Comparison of ENCODE assay signal across 15 cellular contexts in the genomic region with DNA sequence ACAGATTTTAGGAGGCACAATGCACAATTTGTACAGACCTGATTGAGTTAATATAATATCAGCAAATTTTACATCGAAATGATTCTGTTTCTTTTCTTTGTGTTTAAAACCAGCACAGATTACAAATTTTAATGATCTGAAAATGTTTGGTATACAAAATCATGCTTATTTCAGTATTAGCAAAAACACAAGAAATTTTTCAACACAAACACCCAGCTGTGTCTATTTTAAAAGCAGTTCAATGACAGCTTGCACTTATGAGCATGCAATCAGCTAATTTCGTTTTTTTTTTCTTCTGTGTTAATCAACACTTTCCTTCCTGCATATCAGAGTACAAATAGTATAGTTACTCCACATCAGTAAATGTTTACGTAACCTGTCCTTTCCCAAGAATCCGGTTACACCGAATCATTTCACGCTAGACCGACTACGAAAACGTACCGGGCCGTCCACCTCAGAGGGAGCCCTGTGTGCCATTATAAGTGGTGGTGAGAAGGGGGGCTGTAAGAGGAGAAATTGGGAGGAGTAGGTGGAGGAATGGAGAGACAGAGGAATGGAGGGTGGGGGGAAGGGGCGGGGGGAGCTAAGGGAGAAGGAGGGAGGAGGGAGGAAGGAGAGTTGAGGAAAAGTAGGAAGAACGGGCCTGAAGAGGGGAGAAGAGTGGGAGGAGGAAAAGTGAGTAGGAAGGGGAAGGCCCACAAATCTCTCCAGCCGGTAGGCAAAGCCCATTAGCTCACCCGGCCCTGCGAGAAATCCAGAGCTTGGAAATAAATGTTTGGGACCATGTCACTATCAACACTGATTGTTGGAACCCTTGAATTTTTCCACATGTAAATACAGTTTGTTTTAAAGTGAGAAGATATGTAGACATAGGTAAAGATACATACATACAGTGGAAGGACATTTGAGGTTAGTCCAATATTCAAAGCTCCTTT. TPM values are rescaled to one million over a fixed set of nuclear protein-coding genes. Genes with fewer than 3 reads are reported as not detected.
DNase-seq lines count a peak whose midpoint lies in the region; ATAC-seq and TF ChIP-seq lines count a peak whose summit lies in the region.
"Had no signal": no experiment of that assay in that cellular context is flagged by ENCODE, and none has a peak within 500 bp of the region (broad histone marks: within the 10 kb centered on the region; RNA-seq: fewer than 3 reads in every experiment).

No MANE protein-coding gene starts in this region.

- H3K9me3 Mint-ChIP-seq in WTC11: no peaks in the 10 kb centered on the region

- peaks cover 97% of the 10 kb centered on the region for H3K27me3 Mint-ChIP-seq in WTC11 (ENCODE audit: low read depth)

- POLR2A ChIA-PET in WTC11 (lab: Charles Lee): interaction anchor here (2.7 kb wide), 1 partner anchor 10 kb away, joined by 9 read pairs; no protein-coding TSS in a partner anchor

- intact Hi-C loops in mucosa of descending colon (cut with DNase I, micrococcal nuclease): no loop called here

- no peak overlapping the region for H3K27ac Mint-ChIP-seq in WTC11
- H3K27ac Mint-ChIP-seq: activated CD4-positive, alpha-beta memory T cell treated with anti-CD3 and anti-CD28 coated beads, Interleukin-2, amount 10 ng/mL, durations not matched to agents 7 days and 5 days had no signal

- H3K36me3 ChIP-seq in mucosa of descending colon (ENCODE audit: low read depth): no peaks in the 10 kb centered on the region
- H3K36me3 ChIP-seq: right atrium auricular region had no signal

- DNase-seq in NCI-H1092 (lab: John Stamatoyannopoulos, UW): peak; percentile 75
- DNase-seq in NCI-H1092 treated with DMSO at 0.1 percent for 48 hours (lab: John Stamatoyannopoulos, UW): no peak
- DNase-seq in NCI-H2107 (lab: John Stamatoyannopoulos, UW): peak; percentile 94
- DNase-seq in WTC11 (ENCODE audit: low spot score): no peak
- DNase-seq in skeletal muscle cell (ENCODE audit: low read depth): no peak
- DNase-seq in mucosa of descending colon: no peak
- DNase-seq in SIG-M5 treated with dmso at 0.1 percent for 504 hours (lab: John Stamatoyannopoulos, UW; ENCODE audit: unreplicated experiment): no peak
- DNase-seq: activated CD4-positive, alpha-beta memory T cell treated with anti-CD3 and anti-CD28 coated beads, Interleukin-2, amount 10 ng/mL, durations not matched to agents 7 days and 5 days; activated naive CD4-positive, alpha-beta T cell; T-helper 1 cell; testis had no signal

- peak overlapping the region; percentile 44 for H3K4me3 Mint-ChIP-seq in WTC11
- H3K4me3 Mint-ChIP-seq: activated CD4-positive, alpha-beta memory T cell treated with anti-CD3 and anti-CD28 coated beads, Interleukin-2, amount 10 ng/mL, durations not matched to agents 7 days and 5 days had no signal

- H3K4me3 ChIP-seq in skeletal muscle cell (ENCODE audit: low read depth, low read length): peak overlapping the region; percentile 51
- no peak overlapping the region for H3K4me3 ChIP-seq in mucosa of descending colon
- H3K4me3 ChIP-seq: right atrium auricular region had no signal

- CTCF ChIA-PET in WTC11 (lab: Charles Lee): interaction anchor here (0.6 to 6.2 kb wide), 7 partner anchors 8 to 1611 kb away, joined by 3 to 60 read pairs (median 5); no protein-coding TSS in a partner anchor

- no peak for TF ChIP-seq CTCF in WTC11 (IDR thresholded peaks at IDR 0.05)
- TF ChIP-seq CTCF in mucosa of descending colon (IDR thresholded peaks at IDR 0.05): no peak

- H3K4me1 Mint-ChIP-seq in WTC11: peaks cover 55% of the 10 kb centered on the region

- no peaks in the 10 kb centered on the region for H3K36me3 Mint-ChIP-seq in WTC11

- H3K4me1 ChIP-seq in mucosa of descending colon (ENCODE audit: low read depth): peaks cover 10% of the 10 kb centered on the region
- H3K4me1 ChIP-seq: testis had no signal

- ATAC-seq in WTC11: peak; percentile 4
- no peak for ATAC-seq in mucosa of descending colon
- no peak for ATAC-seq in GM19328 (IDR thresholded peaks at IDR 0.05; ENCODE audit: unreplicated experiment)

- no peaks in the 10 kb centered on the region for H3K9me3 ChIP-seq in mucosa of descending colon
- H3K9me3 ChIP-seq: testis had no signal

TF ChIP-seq in WTC11, 78 proteins besides CTCF, POLR2A, EP300 and RAD21:
- TF ChIP-seq, protein P1, sequence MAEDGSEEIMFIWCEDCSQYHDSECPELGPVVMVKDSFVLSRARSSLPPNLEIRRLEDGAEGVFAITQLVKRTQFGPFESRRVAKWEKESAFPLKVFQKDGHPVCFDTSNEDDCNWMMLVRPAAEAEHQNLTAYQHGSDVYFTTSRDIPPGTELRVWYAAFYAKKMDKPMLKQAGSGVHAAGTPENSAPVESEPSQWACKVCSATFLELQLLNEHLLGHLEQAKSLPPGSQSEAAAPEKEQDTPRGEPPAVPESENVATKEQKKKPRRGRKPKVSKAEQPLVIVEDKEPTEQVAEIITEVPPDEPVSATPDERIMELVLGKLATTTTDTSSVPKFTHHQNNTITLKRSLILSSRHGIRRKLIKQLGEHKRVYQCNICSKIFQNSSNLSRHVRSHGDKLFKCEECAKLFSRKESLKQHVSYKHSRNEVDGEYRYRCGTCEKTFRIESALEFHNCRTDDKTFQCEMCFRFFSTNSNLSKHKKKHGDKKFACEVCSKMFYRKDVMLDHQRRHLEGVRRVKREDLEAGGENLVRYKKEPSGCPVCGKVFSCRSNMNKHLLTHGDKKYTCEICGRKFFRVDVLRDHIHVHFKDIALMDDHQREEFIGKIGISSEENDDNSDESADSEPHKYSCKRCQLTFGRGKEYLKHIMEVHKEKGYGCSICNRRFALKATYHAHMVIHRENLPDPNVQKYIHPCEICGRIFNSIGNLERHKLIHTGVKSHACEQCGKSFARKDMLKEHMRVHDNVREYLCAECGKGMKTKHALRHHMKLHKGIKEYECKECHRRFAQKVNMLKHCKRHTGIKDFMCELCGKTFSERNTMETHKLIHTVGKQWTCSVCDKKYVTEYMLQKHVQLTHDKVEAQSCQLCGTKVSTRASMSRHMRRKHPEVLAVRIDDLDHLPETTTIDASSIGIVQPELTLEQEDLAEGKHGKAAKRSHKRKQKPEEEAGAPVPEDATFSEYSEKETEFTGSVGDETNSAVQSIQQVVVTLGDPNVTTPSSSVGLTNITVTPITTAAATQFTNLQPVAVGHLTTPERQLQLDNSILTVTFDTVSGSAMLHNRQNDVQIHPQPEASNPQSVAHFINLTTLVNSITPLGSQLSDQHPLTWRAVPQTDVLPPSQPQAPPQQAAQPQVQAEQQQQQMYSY (CRISPR knock-in tag; IDR thresholded peaks at IDR 0.05): no peak
- TF ChIP-seq ZNF263 (CRISPR knock-in tag; IDR thresholded peaks at IDR 0.05; ENCODE audit: low read depth) (peak; percentile 32; the same call in 1 of the 2 replicates), ZNF396 (CRISPR knock-in tag; IDR thresholded peaks at IDR 0.05; ENCODE audit: borderline replicate concordance) (no peak)

RNA-seq across cellular contexts. Expression of gene FOXG1, which starts 2.4 kb away (rescaled TPM):
- 0.09 to 0.18 TPM (median 0.16 TPM) in 3 replicates for total RNA-seq in WTC11 (2021)
- not detected for total RNA-seq in mucosa of descending colon
- total RNA-seq: activated CD4-positive, alpha-beta memory T cell treated with anti-CD3 and anti-CD28 coated beads, Interleukin-2, amount 10 ng/mL, durations not matched to agents 7 days and 5 days; chondrocyte; LHCN-M2; right atrium auricular region had no signal

Comparison
In these comparisons a context has a peak if more than half of its experiments do, and no peak if none do; other contexts are left out.
1. DNase-seq: peak in NCI-H1092 (single experiment) and NCI-H2107 (single experiment); none in NCI-H1092 treated with DMSO at 0.1 percent for 48 hours (single experiment), WTC11 (single experiment), skeletal muscle cell (single experiment), mucosa of descending colon (0 of 3) and SIG-M5 treated with dmso at 0.1 percent for 504 hours (single experiment).